1 cellular context compared by ENCODE assay signal in the genomic region with DNA sequence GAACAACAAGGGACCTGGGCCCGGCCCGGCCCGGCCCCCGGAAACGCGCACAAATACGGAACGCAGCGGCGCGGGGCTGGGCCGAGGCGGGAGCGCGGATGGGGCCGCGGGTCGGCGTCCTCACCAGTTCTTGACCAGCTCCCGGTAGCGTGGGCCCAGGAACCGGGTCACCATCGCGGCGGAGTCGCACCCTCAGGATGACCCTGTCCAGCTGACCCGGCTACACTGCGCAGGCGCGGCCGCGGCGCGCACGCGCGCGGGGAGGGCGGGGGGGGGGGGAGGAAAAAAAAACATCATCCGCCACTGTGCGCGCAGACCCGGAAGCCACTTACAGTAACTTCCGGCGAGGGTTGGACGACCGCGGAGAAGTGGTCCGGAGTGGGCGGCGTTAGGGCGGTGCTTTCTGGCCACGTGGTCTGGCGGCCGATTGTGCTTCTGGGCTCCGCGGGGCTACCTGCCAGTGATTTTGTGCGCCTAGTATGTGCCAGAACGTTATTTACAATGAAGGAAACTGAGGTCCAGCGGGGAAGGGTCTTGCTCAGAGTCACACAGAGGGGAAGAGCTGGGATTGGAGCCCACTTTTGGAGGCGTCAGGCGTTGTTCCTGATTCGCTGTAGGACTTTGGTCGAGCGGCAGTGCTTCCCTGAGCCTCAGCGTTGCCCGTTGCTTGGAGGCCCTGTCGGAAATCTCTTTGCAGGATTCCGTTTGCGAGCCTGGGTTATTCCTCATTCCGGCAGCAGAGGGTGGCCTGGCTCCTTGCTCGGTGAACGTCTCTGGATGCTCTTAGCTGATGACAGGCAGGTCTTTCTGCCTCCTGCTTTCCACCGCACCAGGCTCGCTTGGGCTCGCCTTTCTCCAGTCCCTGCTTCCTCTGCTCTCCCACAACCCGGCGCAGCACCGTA.
TF ChIP-seq lines count a peak whose summit lies in the region.

TSS of gene UQCR11 (minus strand) at position 227 of the 902 bp plus-strand sequence. CDS start at position 174, 53 bp downstream.

TF ChIP-seq in HepG2, 621 proteins besides CTCF, POLR2A, EP300 and RAD21 (continued from another document and continues in another):
- TF ChIP-seq MNT (IDR thresholded peaks at IDR 0.05) (peak; percentile 73), MTF1 (CRISPR knock-in tag; IDR thresholded peaks at IDR 0.05) (no peak), FOXM1 (CRISPR knock-in tag; IDR thresholded peaks at IDR 0.05) (no peak), SSRP1 (CRISPR knock-in tag; IDR thresholded peaks at IDR 0.05) (no peak), DPF2 (CRISPR knock-in tag; IDR thresholded peaks at IDR 0.05; ENCODE audit: borderline replicate concordance, low read depth) (no peak), GATA4 (IDR thresholded peaks at IDR 0.05; ENCODE audit: borderline replicate concordance, low read depth) (0 out of 2 replicates have a peak, but pooled peaks have one; percentile 9), ZBTB14 (CRISPR knock-in tag; IDR thresholded peaks at IDR 0.05) (peak; percentile 62; the same call in 1 of the 2 replicates), TGIF2 (CRISPR knock-in tag; IDR thresholded peaks at IDR 0.05) (peak; percentile 49), ZNF790 (CRISPR knock-in tag; IDR thresholded peaks at IDR 0.05; ENCODE audit: borderline replicate concordance) (0 out of 2 replicates have a peak, but pooled peaks have one; percentile 20), RBM22 (optimal IDR thresholded peaks at IDR 0.05; ENCODE audit: low read length) (no peak), ZNF569 (CRISPR knock-in tag; IDR thresholded peaks at IDR 0.05; ENCODE audit: borderline replicate concordance) (no peak), CHD2 (IDR thresholded peaks at IDR 0.05; ENCODE audit: low read depth, low read length) (no peak), MAZ (IDR thresholded peaks at IDR 0.05; ENCODE audit: borderline replicate concordance, low read depth, low read length) (0 out of 2 replicates have a peak, but pooled peaks have one; percentile 16), MAZ (CRISPR knock-in tag; IDR thresholded peaks at IDR 0.05; ENCODE audit: low read depth) (no peak), NFE2L1 (CRISPR knock-in tag; IDR thresholded peaks at IDR 0.05; ENCODE audit: borderline replicate concordance) (no peak), FUBP1 (CRISPR knock-in tag; IDR thresholded peaks at IDR 0.05; ENCODE audit: borderline replicate concordance) (no peak), ZBTB37 (CRISPR knock-in tag; IDR thresholded peaks at IDR 0.05) (no peak), AKAP8 (CRISPR knock-in tag; IDR thresholded peaks at IDR 0.05) (no peak; the same call in 1 of the 2 replicates), MZF1 (CRISPR knock-in tag; IDR thresholded peaks at IDR 0.05; ENCODE audit: borderline replicate concordance) (no peak), ZSCAN22 (CRISPR knock-in tag; IDR thresholded peaks at IDR 0.05) (no peak), POGZ (CRISPR knock-in tag; IDR thresholded peaks at IDR 0.05) (no peak), ZEB1 (IDR thresholded peaks at IDR 0.05; ENCODE audit: insufficient replicate concordance, low read depth) (peak; percentile 59), SRF (IDR thresholded peaks at IDR 0.05; ENCODE audit: low read depth, low read length) (no peak), ZNF460 (CRISPR knock-in tag; IDR thresholded peaks at IDR 0.05; ENCODE audit: borderline replicate concordance) (no peak), ZNF496 (CRISPR knock-in tag; IDR thresholded peaks at IDR 0.05; ENCODE audit: insufficient replicate concordance) (no peak), ETV5 (CRISPR knock-in tag; IDR thresholded peaks at IDR 0.05; ENCODE audit: borderline replicate concordance) (no peak; the same call in 1 of the 2 replicates), MED13 (CRISPR knock-in tag; IDR thresholded peaks at IDR 0.05) (0 out of 2 replicates have a peak, but pooled peaks have one; percentile 43), STAG1 (CRISPR knock-in tag; IDR thresholded peaks at IDR 0.05) (peak; percentile 74), ZNF263 (CRISPR knock-in tag; IDR thresholded peaks at IDR 0.05) (no peak; the same call in 1 of the 2 replicates), ZFP1 (CRISPR knock-in tag; IDR thresholded peaks at IDR 0.05) (no peak), ZNF160 (CRISPR knock-in tag; IDR thresholded peaks at IDR 0.05) (no peak; the same call in 1 of the 2 replicates), ZNF17 (CRISPR knock-in tag; IDR thresholded peaks at IDR 0.05) (no peak), ZNF354B (CRISPR knock-in tag; IDR thresholded peaks at IDR 0.05) (no peak), REXO4 (CRISPR knock-in tag; IDR thresholded peaks at IDR 0.05; ENCODE audit: borderline replicate concordance) (no peak), MTA3 (CRISPR knock-in tag; IDR thresholded peaks at IDR 0.05) (no peak)
- TF ChIP-seq, protein P1, sequence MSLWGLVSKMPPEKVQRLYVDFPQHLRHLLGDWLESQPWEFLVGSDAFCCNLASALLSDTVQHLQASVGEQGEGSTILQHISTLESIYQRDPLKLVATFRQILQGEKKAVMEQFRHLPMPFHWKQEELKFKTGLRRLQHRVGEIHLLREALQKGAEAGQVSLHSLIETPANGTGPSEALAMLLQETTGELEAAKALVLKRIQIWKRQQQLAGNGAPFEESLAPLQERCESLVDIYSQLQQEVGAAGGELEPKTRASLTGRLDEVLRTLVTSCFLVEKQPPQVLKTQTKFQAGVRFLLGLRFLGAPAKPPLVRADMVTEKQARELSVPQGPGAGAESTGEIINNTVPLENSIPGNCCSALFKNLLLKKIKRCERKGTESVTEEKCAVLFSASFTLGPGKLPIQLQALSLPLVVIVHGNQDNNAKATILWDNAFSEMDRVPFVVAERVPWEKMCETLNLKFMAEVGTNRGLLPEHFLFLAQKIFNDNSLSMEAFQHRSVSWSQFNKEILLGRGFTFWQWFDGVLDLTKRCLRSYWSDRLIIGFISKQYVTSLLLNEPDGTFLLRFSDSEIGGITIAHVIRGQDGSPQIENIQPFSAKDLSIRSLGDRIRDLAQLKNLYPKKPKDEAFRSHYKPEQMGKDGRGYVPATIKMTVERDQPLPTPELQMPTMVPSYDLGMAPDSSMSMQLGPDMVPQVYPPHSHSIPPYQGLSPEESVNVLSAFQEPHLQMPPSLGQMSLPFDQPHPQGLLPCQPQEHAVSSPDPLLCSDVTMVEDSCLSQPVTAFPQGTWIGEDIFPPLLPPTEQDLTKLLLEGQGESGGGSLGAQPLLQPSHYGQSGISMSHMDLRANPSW (CRISPR knock-in tag; IDR thresholded peaks at IDR 0.05; ENCODE audit: borderline replicate concordance), result peak; percentile 90; the same call in 1 of the 2 replicates
- TF ChIP-seq, protein P2, sequence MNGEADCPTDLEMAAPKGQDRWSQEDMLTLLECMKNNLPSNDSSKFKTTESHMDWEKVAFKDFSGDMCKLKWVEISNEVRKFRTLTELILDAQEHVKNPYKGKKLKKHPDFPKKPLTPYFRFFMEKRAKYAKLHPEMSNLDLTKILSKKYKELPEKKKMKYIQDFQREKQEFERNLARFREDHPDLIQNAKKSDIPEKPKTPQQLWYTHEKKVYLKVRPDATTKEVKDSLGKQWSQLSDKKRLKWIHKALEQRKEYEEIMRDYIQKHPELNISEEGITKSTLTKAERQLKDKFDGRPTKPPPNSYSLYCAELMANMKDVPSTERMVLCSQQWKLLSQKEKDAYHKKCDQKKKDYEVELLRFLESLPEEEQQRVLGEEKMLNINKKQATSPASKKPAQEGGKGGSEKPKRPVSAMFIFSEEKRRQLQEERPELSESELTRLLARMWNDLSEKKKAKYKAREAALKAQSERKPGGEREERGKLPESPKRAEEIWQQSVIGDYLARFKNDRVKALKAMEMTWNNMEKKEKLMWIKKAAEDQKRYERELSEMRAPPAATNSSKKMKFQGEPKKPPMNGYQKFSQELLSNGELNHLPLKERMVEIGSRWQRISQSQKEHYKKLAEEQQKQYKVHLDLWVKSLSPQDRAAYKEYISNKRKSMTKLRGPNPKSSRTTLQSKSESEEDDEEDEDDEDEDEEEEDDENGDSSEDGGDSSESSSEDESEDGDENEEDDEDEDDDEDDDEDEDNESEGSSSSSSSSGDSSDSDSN (CRISPR knock-in tag; IDR thresholded peaks at IDR 0.05), result peak; percentile 97
- TF ChIP-seq, protein P3, sequence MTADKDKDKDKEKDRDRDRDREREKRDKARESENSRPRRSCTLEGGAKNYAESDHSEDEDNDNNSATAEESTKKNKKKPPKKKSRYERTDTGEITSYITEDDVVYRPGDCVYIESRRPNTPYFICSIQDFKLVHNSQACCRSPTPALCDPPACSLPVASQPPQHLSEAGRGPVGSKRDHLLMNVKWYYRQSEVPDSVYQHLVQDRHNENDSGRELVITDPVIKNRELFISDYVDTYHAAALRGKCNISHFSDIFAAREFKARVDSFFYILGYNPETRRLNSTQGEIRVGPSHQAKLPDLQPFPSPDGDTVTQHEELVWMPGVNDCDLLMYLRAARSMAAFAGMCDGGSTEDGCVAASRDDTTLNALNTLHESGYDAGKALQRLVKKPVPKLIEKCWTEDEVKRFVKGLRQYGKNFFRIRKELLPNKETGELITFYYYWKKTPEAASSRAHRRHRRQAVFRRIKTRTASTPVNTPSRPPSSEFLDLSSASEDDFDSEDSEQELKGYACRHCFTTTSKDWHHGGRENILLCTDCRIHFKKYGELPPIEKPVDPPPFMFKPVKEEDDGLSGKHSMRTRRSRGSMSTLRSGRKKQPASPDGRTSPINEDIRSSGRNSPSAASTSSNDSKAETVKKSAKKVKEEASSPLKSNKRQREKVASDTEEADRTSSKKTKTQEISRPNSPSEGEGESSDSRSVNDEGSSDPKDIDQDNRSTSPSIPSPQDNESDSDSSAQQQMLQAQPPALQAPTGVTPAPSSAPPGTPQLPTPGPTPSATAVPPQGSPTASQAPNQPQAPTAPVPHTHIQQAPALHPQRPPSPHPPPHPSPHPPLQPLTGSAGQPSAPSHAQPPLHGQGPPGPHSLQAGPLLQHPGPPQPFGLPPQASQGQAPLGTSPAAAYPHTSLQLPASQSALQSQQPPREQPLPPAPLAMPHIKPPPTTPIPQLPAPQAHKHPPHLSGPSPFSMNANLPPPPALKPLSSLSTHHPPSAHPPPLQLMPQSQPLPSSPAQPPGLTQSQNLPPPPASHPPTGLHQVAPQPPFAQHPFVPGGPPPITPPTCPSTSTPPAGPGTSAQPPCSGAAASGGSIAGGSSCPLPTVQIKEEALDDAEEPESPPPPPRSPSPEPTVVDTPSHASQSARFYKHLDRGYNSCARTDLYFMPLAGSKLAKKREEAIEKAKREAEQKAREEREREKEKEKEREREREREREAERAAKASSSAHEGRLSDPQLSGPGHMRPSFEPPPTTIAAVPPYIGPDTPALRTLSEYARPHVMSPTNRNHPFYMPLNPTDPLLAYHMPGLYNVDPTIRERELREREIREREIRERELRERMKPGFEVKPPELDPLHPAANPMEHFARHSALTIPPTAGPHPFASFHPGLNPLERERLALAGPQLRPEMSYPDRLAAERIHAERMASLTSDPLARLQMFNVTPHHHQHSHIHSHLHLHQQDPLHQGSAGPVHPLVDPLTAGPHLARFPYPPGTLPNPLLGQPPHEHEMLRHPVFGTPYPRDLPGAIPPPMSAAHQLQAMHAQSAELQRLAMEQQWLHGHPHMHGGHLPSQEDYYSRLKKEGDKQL (CRISPR knock-in tag; IDR thresholded peaks at IDR 0.05; ENCODE audit: low read depth), result no peak
- TF ChIP-seq, protein P4, sequence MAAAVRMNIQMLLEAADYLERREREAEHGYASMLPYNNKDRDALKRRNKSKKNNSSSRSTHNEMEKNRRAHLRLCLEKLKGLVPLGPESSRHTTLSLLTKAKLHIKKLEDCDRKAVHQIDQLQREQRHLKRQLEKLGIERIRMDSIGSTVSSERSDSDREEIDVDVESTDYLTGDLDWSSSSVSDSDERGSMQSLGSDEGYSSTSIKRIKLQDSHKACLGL (CRISPR knock-in tag; IDR thresholded peaks at IDR 0.05), result peak; percentile 85; the same call in 1 of the 2 replicates
